ENCODE assay signal across 32 cellular contexts in the genomic region with DNA sequence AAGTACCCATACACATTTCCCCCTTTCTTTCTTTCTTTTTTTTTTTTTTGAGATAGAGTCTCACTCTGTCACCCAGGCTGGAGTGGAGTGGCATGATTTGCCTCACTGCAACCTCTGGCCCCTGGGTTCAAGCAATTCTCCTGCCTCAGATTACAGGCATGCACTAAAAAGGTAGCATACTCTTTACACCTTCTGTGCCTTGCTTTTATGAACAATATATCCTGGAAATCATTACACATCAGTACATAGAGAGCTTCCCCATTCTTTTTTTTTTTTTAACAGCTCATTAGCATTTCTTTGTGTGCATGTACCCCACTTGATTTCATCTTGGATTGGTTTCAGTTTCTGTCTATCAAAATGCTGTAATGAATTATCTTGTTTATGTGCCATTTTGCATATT.
"Had no signal": no experiment of that assay in that cellular context is flagged by ENCODE, and none has a peak within 500 bp of the region (broad histone marks: within the 10 kb centered on the region; RNA-seq: fewer than 3 reads in every experiment).

No MANE protein-coding gene starts in this region.

- H3K9me3 ChIP-seq: adrenal gland, body of pancreas, breast epithelium had no signal

- H3K27ac ChIP-seq: adrenal gland, body of pancreas, brain microvascular endothelial cell, breast epithelium, VCaP had no signal

- H3K4me3 ChIP-seq: adrenal gland, body of pancreas, breast epithelium had no signal

- DNase-seq: activated B cell treated with CpG ODN at 0.5 μM for 24 hours; activated CD4-positive, alpha-beta memory T cell treated with anti-CD3 and anti-CD28 coated beads for 36 hours; activated CD4-positive, alpha-beta T cell treated with anti-CD3 and anti-CD28 coated beads for 4 hours; activated CD4-positive, alpha-beta T cell treated with anti-CD3 and anti-CD28 coated beads, Interleukin-2, amount 10 ng/mL, durations not matched to agents 24 days and 14 days; activated CD4-positive, alpha-beta T cell treated with anti-CD3 and anti-CD28 coated beads, Interleukin-2, amount 50 U/mL, for 1 hour; activated CD4-positive, alpha-beta T cell treated with anti-CD3 and anti-CD28 coated beads, Interleukin-2, amount 50 U/mL, for 4 hours; activated CD4-positive, CD25-positive, alpha-beta regulatory T cell treated with anti-CD3 and anti-CD28 coated beads, Interleukin-2, amount 50 U/mL, for 72 hours; activated CD8-positive, alpha-beta memory T cell treated with anti-CD3 and anti-CD28 coated beads, Interleukin-2, amount 50 U/mL, for 4 hours; activated CD8-positive, alpha-beta T cell treated with anti-CD3 and anti-CD28 coated beads for 36 hours; activated effector memory CD4-positive, alpha-beta T cell treated with anti-CD3 and anti-CD28 coated beads, Interleukin-2, amount 50 U/mL, for 16 hours; activated gamma-delta T cell treated with Interleukin-2 at 50 U/mL for 16 hours; activated naive CD4-positive, alpha-beta T cell; activated naive CD4-positive, alpha-beta T cell treated with anti-CD3 and anti-CD28 coated beads for 36 hours; activated naive CD4-positive, alpha-beta T cell treated with anti-CD3 and anti-CD28 coated beads, Interleukin-2, amount 50 U/mL, for 16 hours; activated naive CD8-positive, alpha-beta T cell treated with anti-CD3 and anti-CD28 coated beads for 36 hours; activated T-cell treated with anti-CD3 and anti-CD28 coated beads for 4 hours; activated T-cell treated with anti-CD3 and anti-CD28 coated beads, Interleukin-2, amount 50 U/mL, for 1 hour; activated T-cell treated with anti-CD3 and anti-CD28 coated beads, Interleukin-2, amount 50 U/mL, for 4 hours; activated T-cell treated with anti-CD3 and anti-CD28 coated beads, Interleukin-2, amount 50 U/mL, for 72 hours; adrenal gland; amniotic stem cell; aorta; body of pancreas; brain microvascular endothelial cell; caudate nucleus; cerebellar nuclear complex; T-helper 1 cell; T-helper 2 cell; T-helper 9 cell had no signal

- ATAC-seq: activated CD8-positive, alpha-beta T cell treated with anti-CD3 and anti-CD28 coated beads for 36 hours; activated T-cell treated with anti-CD3 and anti-CD28 coated beads, Interleukin-2, amount 50 U/mL, for 4 hours; activated T-cell treated with anti-CD3 and anti-CD28 coated beads, Interleukin-2, amount 50 U/mL, for 72 hours; activated T-helper 17 cell treated with anti-CD3 and anti-CD28 coated beads, Interleukin-2, amount 50 U/mL, for 72 hours; body of pancreas had no signal

- H3K27me3 ChIP-seq: body of pancreas, brain microvascular endothelial cell had no signal

- H3K36me3 ChIP-seq: adrenal gland, brain microvascular endothelial cell, breast epithelium had no signal

- H3K4me1 ChIP-seq: adrenal gland, body of pancreas, breast epithelium had no signal
